8 cellular contexts compared by ENCODE assay signal in genomic region chr1:224182057-224182865, GRCh38. TPM values are rescaled to one million over a fixed set of nuclear protein-coding genes. Genes with fewer than 3 reads are reported as not detected.
DNase-seq lines count a peak whose midpoint lies in the region; ATAC-seq and TF ChIP-seq lines count a peak whose summit lies in the region.

No MANE protein-coding gene starts in this region.

- H3K9ac ChIP-seq in skeletal muscle satellite cell (ENCODE audit: low read depth, low read length) = peak overlapping the region; percentile 96

- H3K36me3 ChIP-seq in skeletal muscle satellite cell (ENCODE audit: insufficient read depth, low read length) = peaks cover 3% of the 10 kb centered on the region

- H3K27me3 Mint-ChIP-seq in activated T-helper 17 cell treated with anti-CD3 and anti-CD28 coated beads, Interleukin-2, amount 50 U/mL, for 72 hours = no peaks in the 10 kb centered on the region
- peaks cover 10% of the 10 kb centered on the region for H3K27me3 Mint-ChIP-seq in glutamatergic neuron (ENCODE audit: unreplicated experiment)

- H3K4me3 Mint-ChIP-seq in activated T-helper 17 cell treated with anti-CD3 and anti-CD28 coated beads, Interleukin-2, amount 50 U/mL, for 72 hours = peak overlapping the region; percentile 77
- peak overlapping the region; percentile 88 for H3K4me3 Mint-ChIP-seq in glutamatergic neuron (ENCODE audit: unreplicated experiment)

- peak overlapping the region; percentile 94 for H3K4me3 ChIP-seq in skeletal muscle satellite cell (ENCODE audit: low read length)

- peak overlapping the region; percentile 78 for H3K4me2 ChIP-seq in skeletal muscle satellite cell (ENCODE audit: low read length)

- no peaks in the 10 kb centered on the region for H3K27me3 ChIP-seq in skeletal muscle satellite cell (ENCODE audit: control insufficient read depth, insufficient read depth, low read length)

- TF ChIP-seq CTCF in glutamatergic neuron (IDR thresholded peaks at IDR 0.05; ENCODE audit: partially characterized antibody, unreplicated experiment) = no peak

- DNase-seq in NCI-H510A treated with DMSO at 0.1 percent for 48 hours (lab: John Stamatoyannopoulos, UW) = peak; percentile 88
- no peak for DNase-seq in NCI-H510A (lab: John Stamatoyannopoulos, UW)
- DNase-seq in NCI-H774 (lab: John Stamatoyannopoulos, UW) = peak; percentile 64
- DNase-seq in glutamatergic neuron = no peak
- DNase-seq in DMS 273 (lab: John Stamatoyannopoulos, UW; ENCODE audit: unreplicated experiment) = no peak

- H3K9me3 Mint-ChIP-seq in activated T-helper 17 cell treated with anti-CD3 and anti-CD28 coated beads, Interleukin-2, amount 50 U/mL, for 72 hours = no peaks in the 10 kb centered on the region
- H3K9me3 Mint-ChIP-seq in glutamatergic neuron (ENCODE audit: unreplicated experiment) = peaks cover 15% of the 10 kb centered on the region

- H3K27ac Mint-ChIP-seq in activated T-helper 17 cell treated with anti-CD3 and anti-CD28 coated beads, Interleukin-2, amount 50 U/mL, for 72 hours = peak overlapping the region; percentile 79
- peak overlapping the region; percentile 86 for H3K27ac Mint-ChIP-seq in glutamatergic neuron (ENCODE audit: unreplicated experiment)

- peaks cover 17% of the 10 kb centered on the region for H3K4me1 Mint-ChIP-seq in activated T-helper 17 cell treated with anti-CD3 and anti-CD28 coated beads, Interleukin-2, amount 50 U/mL, for 72 hours
- peaks cover 14% of the 10 kb centered on the region for H3K4me1 Mint-ChIP-seq in glutamatergic neuron (ENCODE audit: low read depth, unreplicated experiment)

- peaks cover 34% of the 10 kb centered on the region for H3K36me3 Mint-ChIP-seq in activated T-helper 17 cell treated with anti-CD3 and anti-CD28 coated beads, Interleukin-2, amount 50 U/mL, for 72 hours (ENCODE audit: low read depth)
- no peaks in the 10 kb centered on the region for H3K36me3 Mint-ChIP-seq in glutamatergic neuron (ENCODE audit: unreplicated experiment)

- no peaks in the 10 kb centered on the region for H3K9me3 ChIP-seq in skeletal muscle satellite cell (replicated peaks; ENCODE audit: low read length)

- H3K4me1 ChIP-seq in skeletal muscle satellite cell (ENCODE audit: control insufficient read depth, insufficient read depth, low read length) = peaks cover 19% of the 10 kb centered on the region

- ATAC-seq in HG02938 (IDR thresholded peaks at IDR 0.05; ENCODE audit: unreplicated experiment) = peak; percentile 48
- ATAC-seq in activated T-helper 17 cell treated with anti-CD3 and anti-CD28 coated beads, Interleukin-2, amount 50 U/mL, for 72 hours (replicated peaks) = peak; percentile 61

RNA-seq across cellular contexts. Expression of gene DEGS1, which starts 0.8 kb away (rescaled TPM):
- total RNA-seq in activated T-helper 17 cell treated with anti-CD3 and anti-CD28 coated beads, Interleukin-2, amount 50 U/mL, for 72 hours = 10 to 100 TPM; 37.7 to 72.3 TPM
- 60.0 TPM for total RNA-seq in glutamatergic neuron (ENCODE audit: unreplicated experiment)
- 69.5 and 111 TPM in 2 replicates for total RNA-seq in skeletal muscle satellite cell (2012; rRNA removed)

Comparison
In these comparisons a context has a peak if more than half of its experiments do, and no peak if none do; other contexts are left out.
1. DNase-seq: peak in NCI-H510A treated with DMSO at 0.1 percent for 48 hours (single experiment) and NCI-H774 (single experiment); none in NCI-H510A (single experiment), glutamatergic neuron (single experiment) and DMS 273 (single experiment).